In the genomic region with DNA sequence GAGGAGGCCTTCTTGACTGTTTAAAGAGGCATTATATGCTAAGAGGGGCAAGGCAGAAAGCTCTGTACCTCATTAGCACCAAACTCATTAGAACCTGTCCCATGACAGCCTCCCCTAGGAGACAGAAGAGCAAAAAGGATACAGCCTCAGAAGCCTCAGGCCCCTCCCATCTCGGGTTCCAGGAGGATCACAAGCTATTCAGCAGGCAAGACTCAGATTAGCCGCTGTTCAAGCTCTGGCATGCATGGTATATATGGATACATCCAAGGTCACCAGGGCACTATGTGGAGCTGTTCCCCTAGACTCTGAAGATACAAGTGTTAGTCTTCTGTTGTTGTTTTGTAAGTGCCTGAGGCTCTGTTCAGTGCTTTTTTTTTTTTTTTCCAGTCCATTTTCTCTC, we compare ENCODE assay signal across 1 cellular context.
TF ChIP-seq lines count a peak whose summit lies in the region.

No MANE protein-coding gene starts in this region.

TF ChIP-seq in GM23338, 12 proteins besides CTCF, POLR2A, EP300 and RAD21 (continued from another document):
- no peak for TF ChIP-seq REST (IDR thresholded peaks at IDR 0.05; ENCODE audit: unreplicated experiment)
- TF ChIP-seq EZH2phosphoT487 (IDR thresholded peaks at IDR 0.05; ENCODE audit: unreplicated experiment): no peak
- TF ChIP-seq ZNF331 (CRISPR knock-in tag; IDR thresholded peaks at IDR 0.05; ENCODE audit: low read depth): no peak
- no peak for TF ChIP-seq ZNF462 (CRISPR knock-in tag; IDR thresholded peaks at IDR 0.05)
- TF ChIP-seq JUNB (IDR thresholded peaks at IDR 0.05; ENCODE audit: unreplicated experiment): no peak
- TF ChIP-seq NANOG (IDR thresholded peaks at IDR 0.05; ENCODE audit: borderline replicate concordance): no peak
- TF ChIP-seq CREB1 (CRISPR knock-in tag; IDR thresholded peaks at IDR 0.05; ENCODE audit: low read depth): no peak
- no peak for TF ChIP-seq POLR2AphosphoS5 (IDR thresholded peaks at IDR 0.05; ENCODE audit: low read depth)
- TF ChIP-seq, protein P1, sequence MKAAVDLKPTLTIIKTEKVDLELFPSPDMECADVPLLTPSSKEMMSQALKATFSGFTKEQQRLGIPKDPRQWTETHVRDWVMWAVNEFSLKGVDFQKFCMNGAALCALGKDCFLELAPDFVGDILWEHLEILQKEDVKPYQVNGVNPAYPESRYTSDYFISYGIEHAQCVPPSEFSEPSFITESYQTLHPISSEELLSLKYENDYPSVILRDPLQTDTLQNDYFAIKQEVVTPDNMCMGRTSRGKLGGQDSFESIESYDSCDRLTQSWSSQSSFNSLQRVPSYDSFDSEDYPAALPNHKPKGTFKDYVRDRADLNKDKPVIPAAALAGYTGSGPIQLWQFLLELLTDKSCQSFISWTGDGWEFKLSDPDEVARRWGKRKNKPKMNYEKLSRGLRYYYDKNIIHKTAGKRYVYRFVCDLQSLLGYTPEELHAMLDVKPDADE (IDR thresholded peaks at IDR 0.05): no peak
- TF ChIP-seq ZNF114 (CRISPR knock-in tag; IDR thresholded peaks at IDR 0.05): no peak
